In genomic region chrX:68196939-68197791, GRCh38 we compare ENCODE assay signal across 9 cellular contexts.
A peak's percentile ranks its signal among the peaks of the same experiment; 100 is the strongest.
DNase-seq lines count a peak whose midpoint lies in the region; ATAC-seq and TF ChIP-seq lines count a peak whose summit lies in the region.
"Had no signal": no experiment of that assay in that cellular context is flagged by ENCODE, and none has a peak within 500 bp of the region (broad histone marks: within the 10 kb centered on the region; RNA-seq: fewer than 3 reads in every experiment).

No MANE protein-coding gene starts in this region.

- H3K36me3 ChIP-seq in Panc1 (ENCODE audit: control insufficient read depth, insufficient read depth, low read length) (no peaks in the 10 kb centered on the region), right lobe of liver (no peaks in the 10 kb centered on the region), upper lobe of left lung (peaks cover 0 to 9% (median 0%) of the 10 kb centered on the region in 4 donors)
- H3K36me3 ChIP-seq: BLaER1 treated with 17β-estradiol and CSF1 and Interleukin-3, amounts not matched to agents 10 nM and 100 nM had no signal

- DNase-seq in NCI-H1436 (lab: John Stamatoyannopoulos, UW): peak; percentile 45
- no peak for DNase-seq in NCI-H1436 treated with DMSO at 0.1 percent for 48 hours (lab: John Stamatoyannopoulos, UW)
- DNase-seq in GM19238 (ENCODE audit: insufficient read length, low spot score): peak; percentile 31
- peak; percentile 27 for DNase-seq in HK-2 (ENCODE audit: unreplicated experiment)
- peak; percentile 38 for DNase-seq in Panc1 (ENCODE audit: low read depth, low spot score)
- peak; percentile 71 for DNase-seq in choroid plexus epithelial cell (ENCODE audit: low read depth)
- peak in 1 of 3 donors; percentile 38 for DNase-seq in right lobe of liver
- DNase-seq in upper lobe of left lung: peak in 1 of 2 donors; percentile 24

- TF ChIP-seq POLR2A in right lobe of liver (IDR thresholded peaks at IDR 0.05) (no peak), upper lobe of left lung (IDR thresholded peaks at IDR 0.05) (no peak)

- H3K27ac ChIP-seq in Panc1 (ENCODE audit: low read length): no peak overlapping the region
- H3K27ac ChIP-seq in right lobe of liver: no peak overlapping the region
- H3K27ac ChIP-seq in upper lobe of left lung: no peak overlapping the region
- H3K27ac ChIP-seq: BLaER1 treated with 17β-estradiol and CSF1 and Interleukin-3, amounts not matched to agents 10 nM and 100 nM had no signal

- H3K9me3 ChIP-seq in Panc1 (ENCODE audit: control insufficient read depth, insufficient read depth, low read depth, low read length): no peaks in the 10 kb centered on the region
- H3K9me3 ChIP-seq in right lobe of liver: no peaks in the 10 kb centered on the region
- no peaks in the 10 kb centered on the region for H3K9me3 ChIP-seq in upper lobe of left lung
- H3K9me3 ChIP-seq: BLaER1 treated with 17β-estradiol and CSF1 and Interleukin-3, amounts not matched to agents 10 nM and 100 nM had no signal

- no peak overlapping the region for H3K4me3 ChIP-seq in Panc1 (ENCODE audit: low read depth in 2 of 2, low read length in 2 of 2)
- no peak overlapping the region for H3K4me3 ChIP-seq in choroid plexus epithelial cell (ENCODE audit: low read depth, low read length)
- no peak overlapping the region for H3K4me3 ChIP-seq in right lobe of liver
- H3K4me3 ChIP-seq in upper lobe of left lung: no peak overlapping the region
- H3K4me3 ChIP-seq: BLaER1 treated with 17β-estradiol and CSF1 and Interleukin-3, amounts not matched to agents 10 nM and 100 nM had no signal

- ATAC-seq in Panc1: peak; percentile 84
- peak; percentile 82 to 97 (median 94) for ATAC-seq in right lobe of liver
- peak; percentile 68 to 75 for ATAC-seq in upper lobe of left lung (ENCODE audit: low FRiP score in 2 of 2)

- TF ChIP-seq EP300 in upper lobe of left lung (IDR thresholded peaks at IDR 0.05): no peak

- BruUV-seq in Panc1 (replicated peaks; lab: Mats Ljungman, UMichigan): no TSS peak

- 36% methylated on average over 5 of the region's 5 CpGs for WGBS in right lobe of liver (ENCODE audit: insufficient coverage, low coverage, low lambda C conversion rate, missing lambda C conversion rate)
- WGBS in upper lobe of left lung, 2 donors: 54 to 58% methylated on average over 5 of the region's 5 CpGs

- CTCF ChIA-PET in Panc1 (lab: Charles Lee): interaction anchor here (0.6 to 1.3 kb wide), 5 partner anchors 235 to 513 kb away, joined by 3 to 8 read pairs (median 3); partner anchors contain the start of gene OPHN1

- H3K27me3 ChIP-seq in Panc1 (ENCODE audit: control insufficient read depth, insufficient read depth, low read length) (no peaks in the 10 kb centered on the region), right lobe of liver (no peaks in the 10 kb centered on the region), upper lobe of left lung (no peaks in the 10 kb centered on the region)

- intact Hi-C loops in Panc1 (cut with micrococcal nuclease; ENCODE audit: unreplicated experiment): loop anchor here (5.0 kb wide), 2 partner anchors 295 to 515 kb away; no protein-coding TSS in a partner anchor
- intact Hi-C loops in right lobe of liver (cut with DNase I): no loop called here

- in situ Hi-C loops in Panc1 (cut with HindIII; ENCODE audit: low pct_unique_long_range_greater_than_20kb, low sequenced_read_pairs): no loop called here

- TF ChIP-seq CTCF in Panc1 (IDR thresholded peaks at IDR 0.05) (peak; percentile 76), choroid plexus epithelial cell (conservative IDR thresholded peaks at IDR 0.05; ENCODE audit: low read depth, low read length) (peak; percentile 74), right lobe of liver (IDR thresholded peaks at IDR 0.05) (peak; percentile 79 to 87 (median 82)), upper lobe of left lung (IDR thresholded peaks at IDR 0.05) (peak; percentile 44 to 71 (median 56))

- no peaks in the 10 kb centered on the region for H3K4me1 ChIP-seq in Panc1 (ENCODE audit: control insufficient read depth, insufficient read depth, low read length)
- no peaks in the 10 kb centered on the region for H3K4me1 ChIP-seq in right lobe of liver
- H3K4me1 ChIP-seq in upper lobe of left lung: no peaks in the 10 kb centered on the region

- POLR2A ChIA-PET in Panc1 (lab: Charles Lee): no interaction called here
